In genomic region chr15:80570553-80570952, GRCh38 we compare ENCODE assay signal across 21 cellular contexts.
"Had no signal": no experiment of that assay in that cellular context is flagged by ENCODE, and none has a peak within 500 bp of the region (broad histone marks: within the 10 kb centered on the region; RNA-seq: fewer than 3 reads in every experiment).

No MANE protein-coding gene starts in this region.

- H3K4me3 ChIP-seq: heart right ventricle, psoas muscle, right lobe of liver, spleen, thyroid gland, upper lobe of left lung, uterus had no signal

- H3K27ac ChIP-seq: heart right ventricle, psoas muscle, right lobe of liver, spleen, thyroid gland, upper lobe of left lung, uterus had no signal

- H3K27me3 ChIP-seq: right lobe of liver, thyroid gland, upper lobe of left lung, uterus had no signal

- H3K9me3 Mint-ChIP-seq: dendritic cell treated with granulocyte-macrophage colony-stimulating factor and Interleukin-4, amounts not matched to agents 40 ng/mL and 50 ng/mL, for 4 days; effector memory CD8-positive, alpha-beta T cell; naive thymus-derived CD4-positive, alpha-beta T cell; nephron progenitor cell; stimulated activated naive B cell treated with anti-CD40 and anti-IgM and Interleukin-4, amounts not matched to agents 10 μg/mL and 1 μg/mL and 100 μg/mL, for 72 hours; stimulated activated naive CD8-positive, alpha-beta T cell treated with anti-CD3 and anti-CD28 coated beads, Interleukin-15, amount 100 ng/mL, for 72 hours had no signal

- H3K27ac Mint-ChIP-seq: dendritic cell treated with granulocyte-macrophage colony-stimulating factor and Interleukin-4, amounts not matched to agents 40 ng/mL and 50 ng/mL, for 4 days; effector memory CD8-positive, alpha-beta T cell; naive thymus-derived CD4-positive, alpha-beta T cell; nephron progenitor cell; stimulated activated naive B cell treated with anti-CD40 and anti-IgM and Interleukin-4, amounts not matched to agents 10 μg/mL and 1 μg/mL and 100 μg/mL, for 72 hours; stimulated activated naive CD8-positive, alpha-beta T cell treated with anti-CD3 and anti-CD28 coated beads, Interleukin-15, amount 100 ng/mL, for 72 hours had no signal

- H3K4me3 Mint-ChIP-seq: dendritic cell treated with granulocyte-macrophage colony-stimulating factor and Interleukin-4, amounts not matched to agents 40 ng/mL and 50 ng/mL, for 4 days; effector memory CD8-positive, alpha-beta T cell; naive thymus-derived CD4-positive, alpha-beta T cell; nephron progenitor cell; stimulated activated naive B cell treated with anti-CD40 and anti-IgM and Interleukin-4, amounts not matched to agents 10 μg/mL and 1 μg/mL and 100 μg/mL, for 72 hours; stimulated activated naive CD8-positive, alpha-beta T cell treated with anti-CD3 and anti-CD28 coated beads, Interleukin-15, amount 100 ng/mL, for 72 hours had no signal

- H3K9me3 ChIP-seq: heart right ventricle, psoas muscle, right lobe of liver, spleen, thyroid gland, upper lobe of left lung, uterus had no signal

- H3K36me3 ChIP-seq: heart right ventricle, right lobe of liver, spleen, thyroid gland, upper lobe of left lung, uterus had no signal

- ATAC-seq: effector memory CD8-positive, alpha-beta T cell; heart right ventricle; left lobe of liver; naive thymus-derived CD4-positive, alpha-beta T cell; psoas muscle; right lobe of liver; stimulated activated naive B cell treated with anti-CD40 and anti-IgM and Interleukin-4, amounts not matched to agents 10 μg/mL and 1 μg/mL and 100 μg/mL, for 72 hours; stimulated activated naive CD8-positive, alpha-beta T cell treated with anti-CD3 and anti-CD28 coated beads, Interleukin-15, amount 100 ng/mL, for 72 hours had no signal

- DNase-seq: effector memory CD8-positive, alpha-beta T cell; erythroblast; heart right ventricle; hypothalamus; mammary epithelial cell; naive thymus-derived CD4-positive, alpha-beta T cell; nephron progenitor cell; psoas muscle; retina; spleen; stimulated activated CD4-positive, alpha-beta T cell treated with anti-CD3 and anti-CD28 coated beads, Interleukin-15, amount 100 ng/mL, for 24 hours; stimulated activated CD4-positive, alpha-beta T cell treated with anti-CD3 and anti-CD28 coated beads, Interleukin-1b, Interleukin-23, amount 100 ng/mL, for 48 hours; stimulated activated CD4-positive, alpha-beta T cell treated with anti-CD3 and anti-CD28 coated beads, Interleukin-4, amount 100 ng/mL, for 4 hours; stimulated activated naive B cell treated with anti-CD40 and anti-IgM and Interleukin-4, amounts not matched to agents 10 μg/mL and 1 μg/mL and 100 μg/mL, for 72 hours; stimulated activated naive CD8-positive, alpha-beta T cell treated with anti-CD3 and anti-CD28 coated beads, Interleukin-15, amount 100 ng/mL, for 72 hours; thyroid gland; uterus had no signal

- H3K36me3 Mint-ChIP-seq: naive thymus-derived CD4-positive, alpha-beta T cell; stimulated activated naive B cell treated with anti-CD40 and anti-IgM and Interleukin-4, amounts not matched to agents 10 μg/mL and 1 μg/mL and 100 μg/mL, for 72 hours had no signal

- H3K4me1 Mint-ChIP-seq: naive thymus-derived CD4-positive, alpha-beta T cell; stimulated activated naive B cell treated with anti-CD40 and anti-IgM and Interleukin-4, amounts not matched to agents 10 μg/mL and 1 μg/mL and 100 μg/mL, for 72 hours; stimulated activated naive CD8-positive, alpha-beta T cell treated with anti-CD3 and anti-CD28 coated beads, Interleukin-15, amount 100 ng/mL, for 72 hours had no signal

- H3K4me1 ChIP-seq: psoas muscle, right lobe of liver, uterus had no signal
